In the genomic region with DNA sequence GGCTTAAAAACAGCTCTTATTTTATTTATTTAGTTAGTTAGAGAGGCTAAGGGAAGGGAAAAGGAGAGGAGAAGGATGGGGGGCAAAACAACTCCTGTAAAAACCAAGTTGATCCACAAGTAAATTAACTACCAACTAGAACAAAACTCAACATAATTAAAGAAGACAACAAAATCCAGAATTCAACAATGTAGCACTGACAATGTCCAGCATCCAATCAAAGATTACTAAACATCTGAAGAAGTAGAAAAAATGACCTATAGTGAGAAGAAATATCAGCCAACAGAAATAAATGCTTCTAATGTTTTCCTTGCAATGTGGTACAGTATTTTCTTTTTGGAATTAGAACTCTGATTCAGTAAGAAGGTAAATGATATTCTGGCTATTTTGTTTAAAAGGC, we compare ENCODE assay signal across 4 cellular contexts.
"Had no signal": no experiment of that assay in that cellular context is flagged by ENCODE, and none has a peak within 500 bp of the region (broad histone marks: within the 10 kb centered on the region; RNA-seq: fewer than 3 reads in every experiment).

No MANE protein-coding gene starts in this region.

- H3K9me3 ChIP-seq: HAP-1 had no signal

- H3K4me1 ChIP-seq: HAP-1 had no signal

- H3K4me3 ChIP-seq: GM23248, GM23338, HAP-1 had no signal

- H3K27ac ChIP-seq: GM23248 had no signal

- ATAC-seq: GM23338, HCT116 had no signal

- H3K36me3 ChIP-seq: HAP-1 had no signal
